9 cellular contexts compared by ENCODE assay signal in genomic region chr10:85612833-85613232, GRCh38.
DNase-seq lines count a peak whose midpoint lies in the region; ATAC-seq and TF ChIP-seq lines count a peak whose summit lies in the region.
"Had no signal": no experiment of that assay in that cellular context is flagged by ENCODE, and none has a peak within 500 bp of the region (broad histone marks: within the 10 kb centered on the region; RNA-seq: fewer than 3 reads in every experiment).

No MANE protein-coding gene starts in this region.

- ATAC-seq in GM19324 (IDR thresholded peaks at IDR 0.05; ENCODE audit: low FRiP score, unreplicated experiment) (peak; percentile 35), HG03342 (IDR thresholded peaks at IDR 0.05; ENCODE audit: unreplicated experiment) (peak; percentile 61)

- TF ChIP-seq CTCF in C4-2B (conservative IDR thresholded peaks at IDR 0.05): peak; percentile 21; the same call in 1 of the 2 replicates
- TF ChIP-seq CTCF in colonic mucosa (IDR thresholded peaks at IDR 0.05): peak; percentile 22

- intact Hi-C loops in colonic mucosa (cut with DNase I): no loop called here

- H3K9ac ChIP-seq in colonic mucosa (ENCODE audit: low read depth in 2 of 2, low read length in 2 of 2): no peak overlapping the region

- DNase-seq in colonic mucosa (no peak), medulla oblongata (ENCODE audit: extremely low spot score) (no peak), substantia nigra (lab: John Stamatoyannopoulos, UW) (no peak), SHP77 treated with DMSO at 0.1 percent for 48 hours (lab: John Stamatoyannopoulos, UW) (no peak), NCI-H2196 (lab: John Stamatoyannopoulos, UW; ENCODE audit: unreplicated experiment) (no peak)
- DNase-seq: activated B cell treated with CpG ODN at 0.5 μM for 24 hours had no signal

- H3K27ac ChIP-seq in C4-2B (no peak overlapping the region), colonic mucosa (no peak overlapping the region), substantia nigra (ENCODE audit: low read depth, low read length, poor library complexity, severe bottlenecking) (no peak overlapping the region)

- no peaks in the 10 kb centered on the region for H3K9me3 ChIP-seq in colonic mucosa

- H3K4me3 ChIP-seq in colonic mucosa: no peak overlapping the region

- H3K27me3 ChIP-seq in colonic mucosa: no peaks in the 10 kb centered on the region

- H3K4me1 ChIP-seq in colonic mucosa: no peaks in the 10 kb centered on the region

- H3K36me3 ChIP-seq in colonic mucosa: no peaks in the 10 kb centered on the region
